Comparison of ENCODE assay signal across 8 cellular contexts in genomic region chr9:21994526-21994995, GRCh38. TPM values are rescaled to one million over a fixed set of nuclear protein-coding genes. Genes with fewer than 3 reads are reported as not detected.
A peak's percentile ranks its signal among the peaks of the same experiment; 100 is the strongest.
DNase-seq lines count a peak whose midpoint lies in the region; ATAC-seq and TF ChIP-seq lines count a peak whose summit lies in the region.

Gene CDKN2B-AS1, plus strand, starts transcription at chr9:21994791.

- peaks cover 3% of the 10 kb centered on the region; the same call in 1 of the 2 replicates for H3K4me1 ChIP-seq in Caco-2

- DNase-seq in Caco-2 (peak; percentile 86), NCI-H524 treated with DMSO at 0.1 percent for 48 hours (lab: John Stamatoyannopoulos, UW) (peak; percentile 64), glutamatergic neuron (peak; percentile 46), osteocyte (ENCODE audit: extremely low spot score, unreplicated experiment) (peak; percentile 85), inferior parietal cortex (ENCODE audit: extremely low spot score) (no peak)
- DNase-seq in activated T-helper 2 cell treated with anti-CD3 and anti-CD28 coated beads, Interferon-gamma antibody, Interleukin-2, Interleukin-4, amounts not matched to agents 10 μg/mL and 5 μg/mL and 100 μg/mL, durations not matched to agents 14 hours and 24 hours and 36 hours (ENCODE audit: low spot score), result peak; percentile 52

- H3K27ac Mint-ChIP-seq in Caco-2 (ENCODE audit: unreplicated experiment) (peak within 1 kb of the TSS; percentile 90), glutamatergic neuron (ENCODE audit: unreplicated experiment) (no peak within 1 kb of the TSS), osteocyte (ENCODE audit: unreplicated experiment) (peak within 1 kb of the TSS; percentile 95)
- H3K27ac Mint-ChIP-seq in activated T-helper 2 cell treated with anti-CD3 and anti-CD28 coated beads, Interferon-gamma antibody, Interleukin-2, Interleukin-4, amounts not matched to agents 10 μg/mL and 5 μg/mL and 100 μg/mL, durations not matched to agents 14 hours and 24 hours and 36 hours, result peak within 1 kb of the TSS; percentile 97

- no peaks in the 10 kb centered on the region for H3K36me3 ChIP-seq in Caco-2 (ENCODE audit: control insufficient read depth, insufficient read depth, low read length)

- no peaks in the 10 kb centered on the region for H3K27me3 ChIP-seq in Caco-2 (replicated peaks; ENCODE audit: control insufficient read depth, insufficient read depth, low read length)

- H3K36me3 Mint-ChIP-seq in Caco-2 (ENCODE audit: insufficient read depth, unreplicated experiment) (peaks cover 6% of the 10 kb centered on the region), glutamatergic neuron (ENCODE audit: unreplicated experiment) (no peaks in the 10 kb centered on the region), osteocyte (ENCODE audit: unreplicated experiment) (peaks cover 6% of the 10 kb centered on the region)
- peaks cover 11% of the 10 kb centered on the region for H3K36me3 Mint-ChIP-seq in activated T-helper 2 cell treated with anti-CD3 and anti-CD28 coated beads, Interferon-gamma antibody, Interleukin-2, Interleukin-4, amounts not matched to agents 10 μg/mL and 5 μg/mL and 100 μg/mL, durations not matched to agents 14 hours and 24 hours and 36 hours (ENCODE audit: low read depth)

- no TSS peak for BruUV-seq in Caco-2 (replicated peaks; lab: Mats Ljungman, UMichigan)

- peak in 1 of 2 experiments; percentile 16 for TF ChIP-seq CTCF in Caco-2 (IDR thresholded peaks at IDR 0.05; ENCODE audit: insufficient read depth in 1 of 2, low read depth in 1 of 2, low read length in 1 of 2, severe bottlenecking in 1 of 2, unreplicated experiment in 1 of 2)
- no peak for TF ChIP-seq CTCF in glutamatergic neuron (IDR thresholded peaks at IDR 0.05; ENCODE audit: partially characterized antibody, unreplicated experiment)
- TF ChIP-seq CTCF in osteocyte (IDR thresholded peaks at IDR 0.05), result peak; percentile 18

- no peaks in the 10 kb centered on the region for H3K9me3 Mint-ChIP-seq in Caco-2 (ENCODE audit: unreplicated experiment)
- no peaks in the 10 kb centered on the region for H3K9me3 Mint-ChIP-seq in activated T-helper 2 cell treated with anti-CD3 and anti-CD28 coated beads, Interferon-gamma antibody, Interleukin-2, Interleukin-4, amounts not matched to agents 10 μg/mL and 5 μg/mL and 100 μg/mL, durations not matched to agents 14 hours and 24 hours and 36 hours
- H3K9me3 Mint-ChIP-seq in glutamatergic neuron (ENCODE audit: unreplicated experiment), result peaks cover 3% of the 10 kb centered on the region
- no peaks in the 10 kb centered on the region for H3K9me3 Mint-ChIP-seq in osteocyte (ENCODE audit: unreplicated experiment)

- H3K4me3 Mint-ChIP-seq in Caco-2 (ENCODE audit: unreplicated experiment) (peak within 1 kb of the TSS; percentile 86), glutamatergic neuron (ENCODE audit: unreplicated experiment) (peak within 1 kb of the TSS; percentile 95), osteocyte (ENCODE audit: unreplicated experiment) (peak within 1 kb of the TSS; percentile 89)
- peak within 1 kb of the TSS; percentile 91 for H3K4me3 Mint-ChIP-seq in activated T-helper 2 cell treated with anti-CD3 and anti-CD28 coated beads, Interferon-gamma antibody, Interleukin-2, Interleukin-4, amounts not matched to agents 10 μg/mL and 5 μg/mL and 100 μg/mL, durations not matched to agents 14 hours and 24 hours and 36 hours (ENCODE audit: low read depth)

- CTCF ChIA-PET in Caco-2 (lab: Charles Lee), result interaction anchor here (0.6 to 2.2 kb wide), 7 partner anchors 14 to 249 kb away, joined by 3 to 13 read pairs (median 4); partner anchors contain the start of gene CDKN2B

- H3K4me3 ChIP-seq in Caco-2 (ENCODE audit: low read depth, low read length), result peak within 1 kb of the TSS; percentile 60

- intact Hi-C loops in Caco-2 (cut with micrococcal nuclease; ENCODE audit: unreplicated experiment), result loop anchor here (1.0 kb wide), 2 partner anchors 15 to 181 kb away; partner anchors contain the start of gene CDKN2B
- intact Hi-C loops in activated T-helper 2 cell treated with anti-CD3 and anti-CD28 coated beads, Interferon-gamma antibody, Interleukin-2, Interleukin-4, amounts not matched to agents 10 μg/mL and 5 μg/mL and 100 μg/mL, durations not matched to agents 14 hours and 24 hours and 36 hours (cut with micrococcal nuclease), result loop anchor here (1.0 to 10.0 kb wide), 3 partner anchors 19 to 660 kb away; partner anchors contain the start of gene KLHL9

- ATAC-seq in GM19395 (IDR thresholded peaks at IDR 0.05; ENCODE audit: unreplicated experiment), result peak; percentile 53
- peak; percentile 27 for ATAC-seq in HG03378 (IDR thresholded peaks at IDR 0.05; ENCODE audit: unreplicated experiment)

- H3K27me3 Mint-ChIP-seq in Caco-2 (ENCODE audit: insufficient read depth, unreplicated experiment) (no peaks in the 10 kb centered on the region), glutamatergic neuron (ENCODE audit: unreplicated experiment) (peaks cover 24% of the 10 kb centered on the region), osteocyte (ENCODE audit: unreplicated experiment) (peaks cover 12% of the 10 kb centered on the region)
- peaks cover 39% of the 10 kb centered on the region for H3K27me3 Mint-ChIP-seq in activated T-helper 2 cell treated with anti-CD3 and anti-CD28 coated beads, Interferon-gamma antibody, Interleukin-2, Interleukin-4, amounts not matched to agents 10 μg/mL and 5 μg/mL and 100 μg/mL, durations not matched to agents 14 hours and 24 hours and 36 hours (ENCODE audit: low read depth)

- no peaks in the 10 kb centered on the region for H3K9me3 ChIP-seq in Caco-2

- POLR2A ChIA-PET in Caco-2 (lab: Charles Lee), result interaction anchor here (0.6 to 1.5 kb wide), 6 partner anchors 14 to 209 kb away, joined by 4 to 9 read pairs (median 5); partner anchors contain the start of gene CDKN2B

- peaks cover 9% of the 10 kb centered on the region for H3K4me1 Mint-ChIP-seq in Caco-2 (ENCODE audit: low read depth, unreplicated experiment)
- H3K4me1 Mint-ChIP-seq in activated T-helper 2 cell treated with anti-CD3 and anti-CD28 coated beads, Interferon-gamma antibody, Interleukin-2, Interleukin-4, amounts not matched to agents 10 μg/mL and 5 μg/mL and 100 μg/mL, durations not matched to agents 14 hours and 24 hours and 36 hours (ENCODE audit: low read depth), result peaks cover 31% of the 10 kb centered on the region
- no peaks in the 10 kb centered on the region for H3K4me1 Mint-ChIP-seq in glutamatergic neuron (ENCODE audit: low read depth, unreplicated experiment)
- H3K4me1 Mint-ChIP-seq in osteocyte (ENCODE audit: unreplicated experiment), result peaks cover 34% of the 10 kb centered on the region

RNA-seq across cellular contexts. Expression of gene CDKN2B-AS1, which starts in this region (rescaled TPM):
- total RNA-seq in Caco-2 (2022), result 1.2 and 2.1 TPM in 2 replicates
- 0.82 and 1.1 TPM in 2 replicates for total RNA-seq in activated T-helper 2 cell treated with anti-CD3 and anti-CD28 coated beads, Interferon-gamma antibody, Interleukin-2, Interleukin-4, amounts not matched to agents 10 μg/mL and 5 μg/mL and 100 μg/mL, durations not matched to agents 14 hours and 24 hours and 36 hours
- total RNA-seq in glutamatergic neuron (ENCODE audit: unreplicated experiment), result not detected
- total RNA-seq in osteocyte, result 4.0 and 5.2 TPM in 2 replicates

Comparison
In these comparisons a context has a peak if more than half of its experiments do, and no peak if none do; other contexts are left out.
1. Peak in DNase-seq in glutamatergic neuron; RNA of the gene not detected or under 1 TPM.